Comparison of ENCODE assay signal across 19 cellular contexts in the genomic region with DNA sequence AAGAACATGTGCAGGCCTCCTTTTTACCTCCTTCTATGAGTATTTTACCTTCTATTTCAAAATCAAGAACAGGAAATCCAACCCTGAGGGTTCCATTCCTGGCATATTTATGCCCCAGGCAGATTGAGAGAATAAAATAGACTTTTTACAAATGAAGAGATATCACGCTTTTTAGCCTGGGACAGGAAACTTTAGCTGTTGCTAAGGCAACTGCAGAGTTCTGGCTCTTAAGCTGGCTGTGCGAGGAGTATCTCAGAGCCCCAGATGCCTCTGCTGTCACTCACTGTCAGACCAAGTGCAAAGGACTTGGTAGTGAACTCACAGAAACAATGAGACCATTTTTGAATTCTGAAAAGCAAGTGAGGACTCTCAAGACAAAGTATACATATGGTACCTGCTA.
A peak's percentile ranks its signal among the peaks of the same experiment; 100 is the strongest.
DNase-seq lines count a peak whose midpoint lies in the region; ATAC-seq, FAIRE-seq and TF ChIP-seq lines count a peak whose summit lies in the region.
"Had no signal": no experiment of that assay in that cellular context is flagged by ENCODE, and none has a peak within 500 bp of the region (broad histone marks: within the 10 kb centered on the region; RNA-seq: fewer than 3 reads in every experiment).

No MANE protein-coding gene starts in this region.

- H3K27ac ChIP-seq in mammary epithelial cell (ENCODE audit: insufficient read depth, low read depth, low read length) (no peak overlapping the region), breast epithelium (peak overlapping the region in 1 of 2 donors; percentile 49), GM12878 (ENCODE audit: control insufficient read depth, insufficient read depth) (no peak overlapping the region)
- H3K27ac ChIP-seq: PC-9 had no signal

- CTCF ChIA-PET in mammary epithelial cell (lab: Charles Lee; ENCODE audit: low non-redundant PET) (no interaction called here), GM12878 (lab: Yijun Ruan, JAX) (interaction anchor here (0.7 to 2.5 kb wide), 4 partner anchors 20 to 142 kb away, joined by 3 to 10 read pairs (median 4); no protein-coding TSS in a partner anchor)

- intact Hi-C loops in mammary epithelial cell (cut with micrococcal nuclease) (no loop called here), breast epithelium (cut with DNase I; ENCODE audit: low total_unique reads) (no loop called here), GM12878 (cut with micrococcal nuclease; ENCODE audit: unreplicated experiment) (no loop called here), natural killer cell (cut with micrococcal nuclease) (no loop called here)

- ATAC-seq in GM12878 (no peak), natural killer cell (no peak)

- H3K4me3 Mint-ChIP-seq in natural killer cell, result no peak overlapping the region

- WGBS in mammary epithelial cell (ENCODE audit: low coverage, missing lambda C conversion rate), result 39% methylated on average over 2 of the region's 2 CpGs
- WGBS in GM12878 (ENCODE audit: insufficient coverage, insufficient replicate concordance, low lambda C conversion rate, missing lambda C conversion rate), result 12% methylated on average over 2 of the region's 2 CpGs

- no peak for TF ChIP-seq EP300 in GM12878 (IDR thresholded peaks at IDR 0.05; ENCODE audit: borderline replicate concordance in 1 of 2, control insufficient read depth in 1 of 2, low read depth in 2 of 2, low read length in 2 of 2)

- POLR2A ChIA-PET in GM12878 (lab: Charles Lee), result interaction anchor here (1.0 to 1.6 kb wide), 4 partner anchors 18 to 77 kb away, joined by 3 to 5 read pairs (median 4); partner anchors contain the start of gene ARL15

- H3K36me3 Mint-ChIP-seq in natural killer cell, result no peaks in the 10 kb centered on the region

- no peaks in the 10 kb centered on the region for H3K9me3 Mint-ChIP-seq in natural killer cell

- H3K4me2 ChIP-seq in mammary epithelial cell (ENCODE audit: insufficient read depth, low read depth, low read length), result no peak overlapping the region
- no peak overlapping the region for H3K4me2 ChIP-seq in GM12878 (ENCODE audit: control insufficient read depth, insufficient read depth)
- H3K4me2 ChIP-seq: PC-9 had no signal

- no peaks in the 10 kb centered on the region for H4K20me1 ChIP-seq in mammary epithelial cell (ENCODE audit: insufficient read depth, low read length)
- H4K20me1 ChIP-seq in GM12878 (ENCODE audit: control insufficient read depth, insufficient read depth), result no peaks in the 10 kb centered on the region

- DNase-seq in mammary epithelial cell, result no peak
- no peak for DNase-seq in breast epithelium (ENCODE audit: low spot score in 2 of 2)
- no peak for DNase-seq in GM12878 (ENCODE audit: low read depth, low spot score)
- peak; percentile 70 for DNase-seq in iris pigment epithelial cell (ENCODE audit: low read depth)
- no peak for DNase-seq in NCI-H128 (lab: John Stamatoyannopoulos, UW; ENCODE audit: unreplicated experiment)
- DNase-seq in RKO (ENCODE audit: low spot score), result no peak
- DNase-seq in natural killer cell, result no peak
- no peak for DNase-seq in GM12891 (ENCODE audit: insufficient read length, low spot score)
- DNase-seq: C1 segment of cervical spinal cord, DMS153, EL, GOT3, MV-4-11, NCI-H1436, NCI-H2029, NCI-H510A treated with DMSO at 0.1 percent for 48 hours, NCI-H82, PC-9 had no signal

- no peaks in the 10 kb centered on the region for H3K79me2 ChIP-seq in mammary epithelial cell (ENCODE audit: insufficient read depth, low read length)
- H3K79me2 ChIP-seq in GM12878 (ENCODE audit: control insufficient read depth, insufficient read depth, low read length), result no peaks in the 10 kb centered on the region

- peaks cover 25% of the 10 kb centered on the region for H3K4me1 ChIP-seq in mammary epithelial cell (ENCODE audit: insufficient read depth, low read length)
- no peaks in the 10 kb centered on the region for H3K4me1 ChIP-seq in breast epithelium
- H3K4me1 ChIP-seq in GM12878 (ENCODE audit: control insufficient read depth, insufficient read depth, low read length), result no peaks in the 10 kb centered on the region

- H3K4me3 ChIP-seq in mammary epithelial cell (replicated peaks in 1 of 3; ENCODE audit: insufficient read depth in 1 of 3, low read depth in 2 of 3, low read length in 3 of 3), result no peak overlapping the region
- no peak overlapping the region for H3K4me3 ChIP-seq in breast epithelium
- H3K4me3 ChIP-seq in GM12878, result no peak overlapping the region
- H3K4me3 ChIP-seq: PC-9 had no signal

- in situ Hi-C loops in mammary epithelial cell (cut with MboI; ENCODE audit: low sequenced_read_pairs in 2 of 2), result no loop called here
- in situ Hi-C loops in GM12878 (cut with MboI), result no loop called here

- H3K27me3 ChIP-seq in mammary epithelial cell (ENCODE audit: insufficient read depth, low read length), result no peaks in the 10 kb centered on the region
- no peaks in the 10 kb centered on the region for H3K27me3 ChIP-seq in breast epithelium
- no peaks in the 10 kb centered on the region for H3K27me3 ChIP-seq in GM12878 (replicated peaks in 1 of 2; ENCODE audit: control insufficient read depth in 2 of 2, insufficient read depth in 2 of 2, low read length in 1 of 2)

- no peak for FAIRE-seq in GM12878 (lab: Jason Lieb, UNC)
- FAIRE-seq in GM12891 (lab: Jason Lieb, UNC), result no peak
- FAIRE-seq: A204.1 had no signal

- BruUV-seq in mammary epithelial cell (replicated peaks; lab: Mats Ljungman, UMichigan), result no TSS peak
- BruUV-seq in GM12878 (replicated peaks; lab: Mats Ljungman, UMichigan), result no TSS peak

- peaks cover 7 to 15% of the 10 kb centered on the region in 2 donors for H3K27me3 Mint-ChIP-seq in natural killer cell (ENCODE audit: low read depth in 2 of 2)

- H3K9ac ChIP-seq in mammary epithelial cell (ENCODE audit: insufficient read depth, low read length) (no peak overlapping the region), GM12878 (ENCODE audit: control insufficient read depth, insufficient read depth, low read length) (no peak overlapping the region)

- TF ChIP-seq POLR2A in breast epithelium (IDR thresholded peaks at IDR 0.05), result no peak
- no peak for TF ChIP-seq POLR2A in GM12878 (IDR thresholded peaks at IDR 0.05; ENCODE audit: low read depth, low read length)
- TF ChIP-seq POLR2A in GM12891 (IDR thresholded peaks at IDR 0.05; ENCODE audit: low read depth, low read length), result no peak

- no peaks in the 10 kb centered on the region for H3K9me3 ChIP-seq in mammary epithelial cell (replicated peaks; ENCODE audit: insufficient read depth, low read length)
- H3K9me3 ChIP-seq in breast epithelium, result no peaks in the 10 kb centered on the region
- no peaks in the 10 kb centered on the region; the same call in 2 of the 3 replicates for H3K9me3 ChIP-seq in GM12878 (replicated peaks; ENCODE audit: control insufficient read depth, insufficient read depth, low read length)

- H3K4me1 Mint-ChIP-seq in natural killer cell, result no peaks in the 10 kb centered on the region

- SMC1A ChIA-PET in GM12878 (lab: Charles Lee; ENCODE audit: uncharacterized antibody, unreplicated experiment), result interaction anchor here (0.6 to 1.9 kb wide), 9 partner anchors 10 to 59 kb away, joined by 3 to 6 read pairs (median 4); no protein-coding TSS in a partner anchor

- no peak for TF ChIP-seq RAD21 in GM12878 (IDR thresholded peaks at IDR 0.05; ENCODE audit: insufficient read depth, low read depth, low read length)

- RAD21 ChIA-PET in GM12878 (lab: Charles Lee; ENCODE audit: unreplicated experiment), result interaction anchor here (0.9 to 2.4 kb wide), 6 partner anchors 10 to 36 kb away, joined by 4 to 8 read pairs (median 6); no protein-coding TSS in a partner anchor

- dilution Hi-C loops in mammary epithelial cell (cut with HindIII; ENCODE audit: low sequenced_read_pairs), result no loop called here

- no peak overlapping the region for H3K27ac Mint-ChIP-seq in natural killer cell

- H3K36me3 ChIP-seq in mammary epithelial cell (ENCODE audit: insufficient read depth, low read length) (no peaks in the 10 kb centered on the region), breast epithelium (no peaks in the 10 kb centered on the region), GM12878 (ENCODE audit: control insufficient read depth in 2 of 2, insufficient read depth in 2 of 2, low read length in 1 of 2) (no peaks in the 10 kb centered on the region)

- TF ChIP-seq CTCF in mammary epithelial cell (conservative IDR thresholded peaks at IDR 0.05 in 1 of 2, IDR thresholded peaks at IDR 0.05 in 1 of 2; ENCODE audit: extremely low read depth in 1 of 2, insufficient read depth in 1 of 2, low read depth in 1 of 2, low read length in 2 of 2), result no peak
- no peak for TF ChIP-seq CTCF in breast epithelium (IDR thresholded peaks at IDR 0.05)
- TF ChIP-seq CTCF in GM12878 (IDR thresholded peaks at IDR 0.05 in 2 of 3, conservative IDR thresholded peaks at IDR 0.05 in 1 of 3; ENCODE audit: control insufficient read depth in 2 of 3, extremely low read depth in 1 of 3, insufficient read depth in 1 of 3, low read depth in 3 of 3, low read length in 3 of 3), result no peak
- no peak for TF ChIP-seq CTCF in natural killer cell (IDR thresholded peaks at IDR 0.05)

- H2AFZ ChIP-seq in mammary epithelial cell (ENCODE audit: low read depth, low read length) (peak overlapping the region; percentile 2), GM12878 (ENCODE audit: control insufficient read depth, low read depth, low read length) (no peak overlapping the region)
- H2AFZ ChIP-seq: PC-9 had no signal

TF ChIP-seq in GM12878, 131 proteins besides CTCF, POLR2A, EP300 and RAD21:
- TF ChIP-seq SIN3A (IDR thresholded peaks at IDR 0.05; ENCODE audit: low read depth, low read length) (no peak), POLR2AphosphoS5 (IDR thresholded peaks at IDR 0.05; ENCODE audit: low read length) (no peak)
- TF ChIP-seq, protein P1, sequence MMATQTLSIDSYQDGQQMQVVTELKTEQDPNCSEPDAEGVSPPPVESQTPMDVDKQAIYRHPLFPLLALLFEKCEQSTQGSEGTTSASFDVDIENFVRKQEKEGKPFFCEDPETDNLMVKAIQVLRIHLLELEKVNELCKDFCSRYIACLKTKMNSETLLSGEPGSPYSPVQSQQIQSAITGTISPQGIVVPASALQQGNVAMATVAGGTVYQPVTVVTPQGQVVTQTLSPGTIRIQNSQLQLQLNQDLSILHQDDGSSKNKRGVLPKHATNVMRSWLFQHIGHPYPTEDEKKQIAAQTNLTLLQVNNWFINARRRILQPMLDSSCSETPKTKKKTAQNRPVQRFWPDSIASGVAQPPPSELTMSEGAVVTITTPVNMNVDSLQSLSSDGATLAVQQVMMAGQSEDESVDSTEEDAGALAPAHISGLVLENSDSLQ (IDR thresholded peaks at IDR 0.05), result peak; percentile 74

TF ChIP-seq in GM12891, 5 proteins besides CTCF, POLR2A, EP300 and RAD21:
- TF ChIP-seq TAF1 (IDR thresholded peaks at IDR 0.05; ENCODE audit: low read depth, low read length), result no peak
